Comparison of ENCODE assay signal across 1 cellular context in genomic region chr16:58148526-58148925, GRCh38.
TF ChIP-seq lines count a peak whose summit lies in the region.

No MANE protein-coding gene starts in this region.

TF ChIP-seq in K562, 482 proteins besides CTCF, POLR2A, EP300 and RAD21:
- TF ChIP-seq CHD7 (IDR thresholded peaks at IDR 0.05; ENCODE audit: low read depth, low read length) (no peak), ARID4B (CRISPR knock-in tag; IDR thresholded peaks at IDR 0.05) (no peak), MYBL2 (IDR thresholded peaks at IDR 0.05; ENCODE audit: low read depth) (no peak), MYBL2 (CRISPR knock-in tag; IDR thresholded peaks at IDR 0.05; ENCODE audit: borderline replicate concordance) (no peak), ZNF280A (IDR thresholded peaks at IDR 0.05; ENCODE audit: low read depth, partially characterized antibody) (no peak), GTF3C2 (IDR thresholded peaks at IDR 0.05; ENCODE audit: borderline replicate concordance, extremely low read depth, insufficient read length) (no peak), ID3 (CRISPR knock-in tag; IDR thresholded peaks at IDR 0.05) (no peak), ID3 (tag; IDR thresholded peaks at IDR 0.05) (no peak), TCF15 (CRISPR knock-in tag; IDR thresholded peaks at IDR 0.05) (no peak), CUX1 (CRISPR knock-in tag; IDR thresholded peaks at IDR 0.05) (no peak), GABPB1 (CRISPR knock-in tag; IDR thresholded peaks at IDR 0.05) (no peak), KDM2B (CRISPR knock-in tag; IDR thresholded peaks at IDR 0.05) (no peak), SMC3 (conservative IDR thresholded peaks at IDR 0.05; ENCODE audit: insufficient read depth, low read depth, low read length) (no peak), MCM2 (IDR thresholded peaks at IDR 0.05; ENCODE audit: low read depth) (no peak), ZNF57 (CRISPR knock-in tag; IDR thresholded peaks at IDR 0.05) (no peak), SREBF2 (CRISPR knock-in tag; IDR thresholded peaks at IDR 0.05) (no peak), ZNF644 (tag; IDR thresholded peaks at IDR 0.05; ENCODE audit: low read depth) (no peak), ZNF143 (CRISPR knock-in tag; IDR thresholded peaks at IDR 0.05) (no peak), ZNF695 (CRISPR knock-in tag; IDR thresholded peaks at IDR 0.05) (no peak), FOXP4 (CRISPR knock-in tag; IDR thresholded peaks at IDR 0.05; ENCODE audit: borderline replicate concordance) (no peak), CREBBP (IDR thresholded peaks at IDR 0.05; ENCODE audit: low read depth, low read length) (no peak)
